Comparison of ENCODE assay signal across 1 cellular context in genomic region chrX:46792826-46793195, GRCh38.
A peak's percentile ranks its signal among the peaks of the same experiment; 100 is the strongest.
TF ChIP-seq lines count a peak whose summit lies in the region.

No MANE protein-coding gene starts in this region.

TF ChIP-seq in GM12878, 131 proteins besides CTCF, POLR2A, EP300 and RAD21:
- TF ChIP-seq HCFC1 (IDR thresholded peaks at IDR 0.05; ENCODE audit: low read length) (no peak), MTA2 (IDR thresholded peaks at IDR 0.05; ENCODE audit: low read depth) (peak; percentile 95), RAD51 (IDR thresholded peaks at IDR 0.05) (no peak), MAX (IDR thresholded peaks at IDR 0.05; ENCODE audit: low read depth, low read length) (no peak), ASH2L (IDR thresholded peaks at IDR 0.05; ENCODE audit: borderline replicate concordance, low read depth) (no peak), CBX5 (IDR thresholded peaks at IDR 0.05; ENCODE audit: low read depth) (no peak), WRNIP1 (IDR thresholded peaks at IDR 0.05; ENCODE audit: borderline replicate concordance, low read depth, low read length) (no peak), BCL11A (IDR thresholded peaks at IDR 0.05; ENCODE audit: low read depth, low read length) (peak; percentile 28; the same call in 1 of the 2 replicates), POLR2AphosphoS5 (IDR thresholded peaks at IDR 0.05; ENCODE audit: low read length) (no peak), RB1 (IDR thresholded peaks at IDR 0.05; ENCODE audit: borderline replicate concordance) (no peak), KDM1A (IDR thresholded peaks at IDR 0.05; ENCODE audit: borderline replicate concordance) (no peak), SPI1 (IDR thresholded peaks at IDR 0.05; ENCODE audit: borderline replicate concordance, insufficient read depth, low read depth, low read length) (peak; percentile 58; the same call in 1 of the 2 replicates), SUPT20H (IDR thresholded peaks at IDR 0.05; ENCODE audit: borderline replicate concordance, control insufficient read depth, low read depth, low read length) (no peak), RCOR1 (conservative IDR thresholded peaks at IDR 0.05; ENCODE audit: low read depth, low read length) (no peak), NR2F1 (conservative IDR thresholded peaks at IDR 0.05) (peak; percentile 28; the same call in 1 of the 2 replicates), ZZZ3 (IDR thresholded peaks at IDR 0.05; ENCODE audit: control insufficient read depth, insufficient read length, low read depth) (no peak), NFYA (IDR thresholded peaks at IDR 0.05; ENCODE audit: borderline replicate concordance, low read depth, low read length) (no peak), IRF4 (IDR thresholded peaks at IDR 0.05; ENCODE audit: low read depth, low read length) (no peak), IKZF2 (IDR thresholded peaks at IDR 0.05) (peak in 1 of 2 experiments; percentile 43; a peak in 1 of 4 replicates), PML (IDR thresholded peaks at IDR 0.05; ENCODE audit: low read length) (no peak), RUNX3 (IDR thresholded peaks at IDR 0.05; ENCODE audit: low read length) (no peak), ETV6 (conservative IDR thresholded peaks at IDR 0.05 in 1 of 2, IDR thresholded peaks at IDR 0.05 in 1 of 2; ENCODE audit: borderline replicate concordance in 1 of 2, low read depth in 1 of 2) (no peak), CEBPB (IDR thresholded peaks at IDR 0.05; ENCODE audit: borderline replicate concordance in 1 of 2, low read depth in 2 of 2, low read length in 2 of 2) (no peak), ATF7 (IDR thresholded peaks at IDR 0.05; ENCODE audit: low read depth) (peak; percentile 10; the same call in 1 of the 2 replicates), FOS (IDR thresholded peaks at IDR 0.05; ENCODE audit: borderline replicate concordance, extremely low read depth, insufficient read length) (no peak), PKNOX1 (IDR thresholded peaks at IDR 0.05) (no peak), BHLHE40 (IDR thresholded peaks at IDR 0.05; ENCODE audit: borderline replicate concordance in 1 of 2, low read depth in 2 of 2, low read length in 1 of 2) (no peak), JUNB (IDR thresholded peaks at IDR 0.05) (no peak), SMARCA5 (IDR thresholded peaks at IDR 0.05) (no peak), NKRF (conservative IDR thresholded peaks at IDR 0.05) (no peak), NBN (IDR thresholded peaks at IDR 0.05) (no peak), FOXM1 (IDR thresholded peaks at IDR 0.05; ENCODE audit: low read depth, low read length) (no peak), CHD2 (IDR thresholded peaks at IDR 0.05; ENCODE audit: borderline replicate concordance, low read depth, low read length) (no peak), PAX5 (IDR thresholded peaks at IDR 0.05; ENCODE audit: borderline replicate concordance, low read depth, low read length) (no peak), SIN3A (IDR thresholded peaks at IDR 0.05; ENCODE audit: low read depth, low read length) (no peak), ZNF384 (IDR thresholded peaks at IDR 0.05; ENCODE audit: borderline replicate concordance, low read depth, low read length) (no peak), DPF2 (IDR thresholded peaks at IDR 0.05) (0 out of 2 replicates have a peak, but pooled peaks have one; percentile 13), HDAC2 (IDR thresholded peaks at IDR 0.05) (no peak), EGR1 (IDR thresholded peaks at IDR 0.05; ENCODE audit: borderline replicate concordance in 1 of 2, low read depth in 2 of 2, low read length in 2 of 2) (no peak), FOXK2 (IDR thresholded peaks at IDR 0.05) (no peak), SREBF2 (IDR thresholded peaks at IDR 0.05; ENCODE audit: low read length) (no peak), MYC (IDR thresholded peaks at IDR 0.05; ENCODE audit: insufficient read depth, insufficient read length, insufficient replicate concordance, low read length, severe bottlenecking) (no peak), MYB (IDR thresholded peaks at IDR 0.05; ENCODE audit: borderline replicate concordance, low read depth, low read length) (no peak), SMC3 (IDR thresholded peaks at IDR 0.05; ENCODE audit: borderline replicate concordance, low read length) (no peak), IRF5 (IDR thresholded peaks at IDR 0.05; ENCODE audit: borderline replicate concordance) (no peak), NRF1 (conservative IDR thresholded peaks at IDR 0.05; ENCODE audit: low read depth, low read length) (no peak), KLF5 (IDR thresholded peaks at IDR 0.05; ENCODE audit: partially characterized antibody) (no peak), POLR2AphosphoS2 (IDR thresholded peaks at IDR 0.05; ENCODE audit: low read depth, low read length) (no peak)
- TF ChIP-seq, protein P1, sequence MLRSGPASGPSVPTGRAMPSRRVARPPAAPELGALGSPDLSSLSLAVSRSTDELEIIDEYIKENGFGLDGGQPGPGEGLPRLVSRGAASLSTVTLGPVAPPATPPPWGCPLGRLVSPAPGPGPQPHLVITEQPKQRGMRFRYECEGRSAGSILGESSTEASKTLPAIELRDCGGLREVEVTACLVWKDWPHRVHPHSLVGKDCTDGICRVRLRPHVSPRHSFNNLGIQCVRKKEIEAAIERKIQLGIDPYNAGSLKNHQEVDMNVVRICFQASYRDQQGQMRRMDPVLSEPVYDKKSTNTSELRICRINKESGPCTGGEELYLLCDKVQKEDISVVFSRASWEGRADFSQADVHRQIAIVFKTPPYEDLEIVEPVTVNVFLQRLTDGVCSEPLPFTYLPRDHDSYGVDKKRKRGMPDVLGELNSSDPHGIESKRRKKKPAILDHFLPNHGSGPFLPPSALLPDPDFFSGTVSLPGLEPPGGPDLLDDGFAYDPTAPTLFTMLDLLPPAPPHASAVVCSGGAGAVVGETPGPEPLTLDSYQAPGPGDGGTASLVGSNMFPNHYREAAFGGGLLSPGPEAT (IDR thresholded peaks at IDR 0.05; ENCODE audit: low read depth): 0 out of 2 replicates have a peak, but pooled peaks have one; percentile 22
- TF ChIP-seq, protein P2, sequence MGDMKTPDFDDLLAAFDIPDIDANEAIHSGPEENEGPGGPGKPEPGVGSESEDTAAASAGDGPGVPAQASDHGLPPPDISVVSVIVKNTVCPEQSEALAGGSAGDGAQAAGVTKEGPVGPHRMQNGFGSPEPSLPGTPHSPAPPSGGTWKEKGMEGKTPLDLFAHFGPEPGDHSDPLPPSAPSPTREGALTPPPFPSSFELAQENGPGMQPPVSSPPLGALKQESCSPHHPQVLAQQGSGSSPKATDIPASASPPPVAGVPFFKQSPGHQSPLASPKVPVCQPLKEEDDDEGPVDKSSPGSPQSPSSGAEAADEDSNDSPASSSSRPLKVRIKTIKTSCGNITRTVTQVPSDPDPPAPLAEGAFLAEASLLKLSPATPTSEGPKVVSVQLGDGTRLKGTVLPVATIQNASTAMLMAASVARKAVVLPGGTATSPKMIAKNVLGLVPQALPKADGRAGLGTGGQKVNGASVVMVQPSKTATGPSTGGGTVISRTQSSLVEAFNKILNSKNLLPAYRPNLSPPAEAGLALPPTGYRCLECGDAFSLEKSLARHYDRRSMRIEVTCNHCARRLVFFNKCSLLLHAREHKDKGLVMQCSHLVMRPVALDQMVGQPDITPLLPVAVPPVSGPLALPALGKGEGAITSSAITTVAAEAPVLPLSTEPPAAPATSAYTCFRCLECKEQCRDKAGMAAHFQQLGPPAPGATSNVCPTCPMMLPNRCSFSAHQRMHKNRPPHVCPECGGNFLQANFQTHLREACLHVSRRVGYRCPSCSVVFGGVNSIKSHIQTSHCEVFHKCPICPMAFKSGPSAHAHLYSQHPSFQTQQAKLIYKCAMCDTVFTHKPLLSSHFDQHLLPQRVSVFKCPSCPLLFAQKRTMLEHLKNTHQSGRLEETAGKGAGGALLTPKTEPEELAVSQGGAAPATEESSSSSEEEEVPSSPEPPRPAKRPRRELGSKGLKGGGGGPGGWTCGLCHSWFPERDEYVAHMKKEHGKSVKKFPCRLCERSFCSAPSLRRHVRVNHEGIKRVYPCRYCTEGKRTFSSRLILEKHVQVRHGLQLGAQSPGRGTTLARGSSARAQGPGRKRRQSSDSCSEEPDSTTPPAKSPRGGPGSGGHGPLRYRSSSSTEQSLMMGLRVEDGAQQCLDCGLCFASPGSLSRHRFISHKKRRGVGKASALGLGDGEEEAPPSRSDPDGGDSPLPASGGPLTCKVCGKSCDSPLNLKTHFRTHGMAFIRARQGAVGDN (IDR thresholded peaks at IDR 0.05): no peak
